In genomic region chr4:52105276-52105675, GRCh38 we compare ENCODE assay signal across 20 cellular contexts. TPM values are rescaled to one million over a fixed set of nuclear protein-coding genes. Genes with fewer than 3 reads are reported as not detected.
DNase-seq lines count a peak whose midpoint lies in the region; TF ChIP-seq lines count a peak whose summit lies in the region.
"Had no signal": no experiment of that assay in that cellular context is flagged by ENCODE, and none has a peak within 500 bp of the region (broad histone marks: within the 10 kb centered on the region; RNA-seq: fewer than 3 reads in every experiment).

No MANE protein-coding gene starts in this region.

- DNase-seq in HT1080 (ENCODE audit: low read depth) (peak; percentile 27), epithelial cell of esophagus (ENCODE audit: low read depth) (peak; percentile 11), renal cortical epithelial cell (ENCODE audit: low read depth) (peak; percentile 34), NCI-H2196 (lab: John Stamatoyannopoulos, UW; ENCODE audit: unreplicated experiment) (no peak), NCI-H774 (lab: John Stamatoyannopoulos, UW) (no peak), NCI-H1105 treated with DMSO at 0.1 percent for 48 hours (lab: John Stamatoyannopoulos, UW) (no peak)
- DNase-seq: 8988T; C1 segment of cervical spinal cord; Calu3; CD4-positive, alpha-beta memory T cell; COR-L47; DMS53; DMS79 treated with DMSO at 0.1 percent for 48 hours; GF-D8; GM23248; H7; HCEC 1CT had no signal

- TF ChIP-seq CTCF in epithelial cell of esophagus (IDR thresholded peaks at IDR 0.05; ENCODE audit: insufficient read depth, low read depth, low read length, missing control alignments) (no peak), nephron (IDR thresholded peaks at IDR 0.05; ENCODE audit: unreplicated experiment in 3 of 3) (no peak)

- H3K4me3 ChIP-seq in epithelial cell of esophagus (ENCODE audit: low read length), result no peak overlapping the region
- H3K4me3 ChIP-seq: A549, GM23248 had no signal

- H3K9me3 Mint-ChIP-seq in nephron, result peaks cover 2% of the 10 kb centered on the region
- H3K9me3 Mint-ChIP-seq: CD4-positive, alpha-beta memory T cell had no signal

- peaks cover 56% of the 10 kb centered on the region for H3K4me1 Mint-ChIP-seq in nephron
- H3K4me1 Mint-ChIP-seq: CD4-positive, alpha-beta memory T cell had no signal

- H3K27me3 Mint-ChIP-seq in nephron (ENCODE audit: low read depth), result no peaks in the 10 kb centered on the region

- no peak overlapping the region for H3K4me3 Mint-ChIP-seq in nephron
- H3K4me3 Mint-ChIP-seq: CD4-positive, alpha-beta memory T cell had no signal

- H3K36me3 Mint-ChIP-seq in nephron (ENCODE audit: low read depth), result no peaks in the 10 kb centered on the region
- H3K36me3 Mint-ChIP-seq: CD4-positive, alpha-beta memory T cell had no signal

- H3K27ac Mint-ChIP-seq in nephron, result peak overlapping the region; percentile 88 to 94 (median 92)
- H3K27ac Mint-ChIP-seq: CD4-positive, alpha-beta memory T cell had no signal

RNA-seq across cellular contexts. Expression of gene SPATA18, which starts 54.2 kb away (rescaled TPM):
- total RNA-seq in HT1080 (2014; rRNA removed; shearing (Covaris generic)), result 2.2 and 3.3 TPM in 2 replicates
- polyA plus RNA-seq in HT1080 (2015; cell fraction: cytosol; rRNA removed), result 2.1 and 2.6 TPM in 2 replicates
- 4.3 and 4.6 TPM in 2 replicates for polyA plus RNA-seq in HT1080 (2015; cell fraction: nucleus; rRNA removed)
- 7.3 and 20.8 TPM in 2 replicates for total RNA-seq in renal cortical epithelial cell
- total RNA-seq: Calu3, Daoy had no signal
- polyA plus RNA-seq: CD4-positive, alpha-beta memory T cell had no signal

Comparison
In these comparisons a context has a peak if more than half of its experiments do, and no peak if none do; other contexts are left out.
1. DNase-seq: peak in HT1080 (single experiment), epithelial cell of esophagus (single experiment) and renal cortical epithelial cell (single experiment); none in NCI-H2196 (single experiment), NCI-H774 (single experiment) and NCI-H1105 treated with DMSO at 0.1 percent for 48 hours (single experiment).